16 cellular contexts compared by ENCODE assay signal in genomic region chr4:3232001-3232400, GRCh38. TPM values are rescaled to one million over a fixed set of nuclear protein-coding genes. Genes with fewer than 3 reads are reported as not detected.
A peak's percentile ranks its signal among the peaks of the same experiment; 100 is the strongest.
DNase-seq lines count a peak whose midpoint lies in the region; ATAC-seq and TF ChIP-seq lines count a peak whose summit lies in the region.
"Had no signal": no experiment of that assay in that cellular context is flagged by ENCODE, and none has a peak within 500 bp of the region (broad histone marks: within the 10 kb centered on the region; RNA-seq: fewer than 3 reads in every experiment).

No MANE protein-coding gene starts in this region.

- no peak overlapping the region for H4K91ac ChIP-seq in neuronal stem cell (ENCODE audit: low read depth, low read length, poor library complexity)

- H2BK5ac ChIP-seq in neuronal stem cell (ENCODE audit: low read length): no peak overlapping the region

- peak overlapping the region; percentile 36 to 74 for H3K27ac Mint-ChIP-seq in stimulated activated naive CD8-positive, alpha-beta T cell treated with anti-CD3 and anti-CD28 coated beads, Interleukin-15, amount 100 ng/mL, for 72 hours
- no peak overlapping the region for H3K27ac Mint-ChIP-seq in endothelial cell (ENCODE audit: unreplicated experiment)

- no peak overlapping the region for H3K4me3 Mint-ChIP-seq in stimulated activated naive CD8-positive, alpha-beta T cell treated with anti-CD3 and anti-CD28 coated beads, Interleukin-15, amount 100 ng/mL, for 72 hours
- H3K4me3 Mint-ChIP-seq in endothelial cell (ENCODE audit: unreplicated experiment): peak overlapping the region; percentile 56
- H3K4me3 Mint-ChIP-seq: CD4-positive, alpha-beta memory T cell had no signal

- H2AK5ac ChIP-seq in neuronal stem cell (ENCODE audit: low read depth, low read length): no peak overlapping the region

- no peaks in the 10 kb centered on the region for H3K4me1 ChIP-seq in neuronal stem cell (ENCODE audit: control insufficient read depth in 2 of 2, insufficient read depth in 1 of 2, low read depth in 1 of 2, low read length in 2 of 2)

- no peak overlapping the region for H3K4me2 ChIP-seq in neuronal stem cell (ENCODE audit: insufficient read depth, low read length, poor library complexity, severe bottlenecking)
- H3K4me2 ChIP-seq: BLaER1 treated with 17β-estradiol and CSF1 and Interleukin-3, amounts not matched to agents 10 nM and 100 nM had no signal

- H3K4ac ChIP-seq in neuronal stem cell (ENCODE audit: low read length): no peak overlapping the region

- H3K18ac ChIP-seq in neuronal stem cell (ENCODE audit: low read length): no peak overlapping the region

- DNase-seq in stimulated activated naive CD8-positive, alpha-beta T cell treated with anti-CD3 and anti-CD28 coated beads, Interleukin-15, amount 100 ng/mL, for 72 hours: no peak
- DNase-seq in stimulated activated naive CD8-positive, alpha-beta T cell treated with anti-CD3 and anti-CD28 coated beads, Interleukin-15, Interleukin-2, amounts not matched to agents 100 U/mL and 50 U/mL, for 24 hours: no peak
- DNase-seq in endothelial cell (ENCODE audit: low spot score) (no peak), neuronal stem cell (ENCODE audit: low spot score) (no peak), kidney tubule cell (ENCODE audit: low spot score) (no peak)
- DNase-seq: ACHN; CD4-positive, alpha-beta memory T cell; DMS153; DMS79 treated with DMSO at 0.1 percent for 48 hours; GDM1; IMR-90; KBM-7 had no signal

- peaks cover 0 to 2% (median 0%) of the 10 kb centered on the region in 3 experiments for H3K27me3 ChIP-seq in neuronal stem cell (ENCODE audit: control insufficient read depth in 3 of 3, insufficient read depth in 3 of 3, low read depth in 1 of 3, low read length in 3 of 3)
- H3K27me3 ChIP-seq: BLaER1 treated with 17β-estradiol and CSF1 and Interleukin-3, amounts not matched to agents 10 nM and 100 nM had no signal

- H2BK12ac ChIP-seq in neuronal stem cell (ENCODE audit: low read length): no peak overlapping the region

- no peak overlapping the region for H3K4me3 ChIP-seq in neuronal stem cell (ENCODE audit: low read length in 2 of 2)
- H3K4me3 ChIP-seq: BLaER1 treated with 17β-estradiol and CSF1 and Interleukin-3, amounts not matched to agents 10 nM and 100 nM had no signal

- H4K8ac ChIP-seq in neuronal stem cell (ENCODE audit: low read depth, low read length): no peak overlapping the region

- H3K27ac ChIP-seq in neuronal stem cell (replicated peaks; ENCODE audit: low read length): no peak overlapping the region

- no peak for TF ChIP-seq CTCF in endothelial cell (IDR thresholded peaks at IDR 0.05; ENCODE audit: unreplicated experiment)

- no peaks in the 10 kb centered on the region for H3K9me3 Mint-ChIP-seq in stimulated activated naive CD8-positive, alpha-beta T cell treated with anti-CD3 and anti-CD28 coated beads, Interleukin-15, amount 100 ng/mL, for 72 hours
- no peaks in the 10 kb centered on the region for H3K9me3 Mint-ChIP-seq in endothelial cell (ENCODE audit: unreplicated experiment)

- H2AFZ ChIP-seq in neuronal stem cell (ENCODE audit: low read length): no peak overlapping the region

- H3K36me3 Mint-ChIP-seq in endothelial cell (ENCODE audit: low read depth, unreplicated experiment): peaks cover 47% of the 10 kb centered on the region

- H2BK15ac ChIP-seq in neuronal stem cell (ENCODE audit: low read length): no peak overlapping the region

- no peaks in the 10 kb centered on the region for H3K4me1 Mint-ChIP-seq in stimulated activated naive CD8-positive, alpha-beta T cell treated with anti-CD3 and anti-CD28 coated beads, Interleukin-15, amount 100 ng/mL, for 72 hours
- no peaks in the 10 kb centered on the region for H3K4me1 Mint-ChIP-seq in endothelial cell (ENCODE audit: unreplicated experiment)

- no peaks in the 10 kb centered on the region for H3K27me3 Mint-ChIP-seq in stimulated activated naive CD8-positive, alpha-beta T cell treated with anti-CD3 and anti-CD28 coated beads, Interleukin-15, amount 100 ng/mL, for 72 hours
- H3K27me3 Mint-ChIP-seq in endothelial cell (ENCODE audit: unreplicated experiment): peaks cover 14% of the 10 kb centered on the region
- H3K27me3 Mint-ChIP-seq: CD4-positive, alpha-beta memory T cell had no signal

- no CpG with 5 or more reads among the region's 16 CpGs for WGBS in neuronal stem cell (ENCODE audit: extremely low coverage in 2 of 2, insufficient read length in 2 of 2, insufficient replicate concordance in 1 of 2), 2 donors

- no peak for ATAC-seq in stimulated activated naive CD8-positive, alpha-beta T cell treated with anti-CD3 and anti-CD28 coated beads, Interleukin-15, amount 100 ng/mL, for 72 hours
- no peak for ATAC-seq in stimulated activated naive CD8-positive, alpha-beta T cell treated with anti-CD3 and anti-CD28 coated beads, Interleukin-15, Interleukin-2, amounts not matched to agents 100 U/mL and 50 U/mL, for 24 hours
- ATAC-seq in HG03520 (IDR thresholded peaks at IDR 0.05; ENCODE audit: unreplicated experiment) (no peak), GM18519 (IDR thresholded peaks at IDR 0.05; ENCODE audit: low FRiP score, unreplicated experiment) (no peak)
- ATAC-seq: HCT116 had no signal

- H3K23ac ChIP-seq in neuronal stem cell (ENCODE audit: low read depth, low read length, poor library complexity): peak overlapping the region; percentile 76

- H3K9me3 ChIP-seq in neuronal stem cell (replicated peaks in 1 of 2; ENCODE audit: control insufficient read depth in 2 of 2, insufficient read depth in 1 of 2, low read depth in 1 of 2, low read length in 2 of 2): peaks cover 0 to 11% of the 10 kb centered on the region in 2 donors
- H3K9me3 ChIP-seq: BLaER1 treated with 17β-estradiol and CSF1 and Interleukin-3, amounts not matched to agents 10 nM and 100 nM had no signal

- H3K9ac ChIP-seq in neuronal stem cell (ENCODE audit: low read depth, low read length, poor library complexity): no peak overlapping the region

- H3K79me1 ChIP-seq in neuronal stem cell (ENCODE audit: low read depth, low read length): peaks cover 11% of the 10 kb centered on the region

- H3K36me3 ChIP-seq in neuronal stem cell (replicated peaks in 1 of 2; ENCODE audit: control insufficient read depth in 2 of 2, insufficient read depth in 2 of 2, low read length in 2 of 2): peaks cover 72 to 93% of the 10 kb centered on the region in 2 donors

- no peak overlapping the region for H3K14ac ChIP-seq in neuronal stem cell (ENCODE audit: low read length)

- H2BK120ac ChIP-seq in neuronal stem cell (ENCODE audit: low read depth, low read length): no peak overlapping the region

RNA-seq across cellular contexts. Expression of gene MSANTD1, which starts 17.0 kb away (rescaled TPM):
- 0.97 TPM for total RNA-seq in endothelial cell (ENCODE audit: unreplicated experiment)
- polyA plus RNA-seq in neuronal stem cell (2013, experiment 1 of 2): 0.13 TPM
- 0.12 TPM for polyA plus RNA-seq in neuronal stem cell (2013, experiment 2 of 2)
